ENCODE assay signal across 7 cellular contexts in the genomic region with DNA sequence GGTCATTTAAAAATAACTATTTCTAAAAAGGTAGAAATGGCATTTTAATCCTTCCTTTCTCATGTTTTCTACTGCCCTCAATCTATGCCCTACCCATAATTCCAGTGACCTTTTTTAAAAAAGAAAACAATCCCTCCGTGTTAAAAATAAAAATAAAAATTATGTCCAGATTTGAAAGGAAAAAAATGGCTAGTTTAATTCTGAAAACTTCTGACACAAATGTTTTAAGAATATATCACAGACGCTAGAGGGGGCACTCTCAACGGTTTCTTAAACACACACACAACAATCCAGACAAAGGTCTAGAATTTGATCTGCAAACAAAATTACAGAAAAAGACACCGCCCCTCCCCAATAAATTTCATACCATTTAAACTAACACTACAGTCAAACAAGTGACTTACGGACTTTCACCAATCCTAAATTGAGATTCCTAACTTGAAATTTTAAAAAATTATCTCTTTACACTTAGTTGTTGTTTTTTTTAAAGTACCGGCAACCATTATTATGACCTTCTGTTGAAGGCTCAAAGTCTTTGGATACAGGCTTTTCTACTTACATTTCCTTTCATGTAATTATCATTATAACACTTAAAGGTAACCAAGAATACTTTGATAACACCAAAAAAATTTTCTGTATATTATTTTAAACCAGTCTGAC. TPM values are rescaled to one million over a fixed set of nuclear protein-coding genes. Genes with fewer than 3 reads are reported as not detected.
DNase-seq lines count a peak whose midpoint lies in the region; TF ChIP-seq lines count a peak whose summit lies in the region.

No MANE protein-coding gene starts in this region.

- H3K9me3 ChIP-seq in fibroblast of lung (ENCODE audit: control insufficient read depth, insufficient read depth, low read depth, low read length) = no peaks in the 10 kb centered on the region

- H3K4me1 ChIP-seq in fibroblast of lung (ENCODE audit: control insufficient read depth, extremely low read depth, insufficient read depth, low read length) = peaks cover 9% of the 10 kb centered on the region

- peaks cover 27% of the 10 kb centered on the region for H3K36me3 Mint-ChIP-seq in activated T-helper 2 cell treated with anti-CD3 and anti-CD28 coated beads, Interferon-gamma antibody, Interleukin-2, Interleukin-4, amounts not matched to agents 10 μg/mL and 5 μg/mL and 100 μg/mL, durations not matched to agents 14 hours and 24 hours and 36 hours (ENCODE audit: low read depth)

- DNase-seq in DMS53 (lab: John Stamatoyannopoulos, UW) = peak; percentile 70
- peak; percentile 18 for DNase-seq in HS-5 (ENCODE audit: low read depth)
- DNase-seq in SK-MEL-5 (ENCODE audit: low read depth, low spot score) = peak; percentile 67
- DNase-seq in fibroblast of lung (ENCODE audit: low read depth in 2 of 2) = peak; percentile 54 to 75
- DNase-seq in pons (ENCODE audit: low spot score) = peak; percentile 34
- DNase-seq in NK-92 treated with Interleukin-12 subunit alpha and Interleukin-12 subunit beta, amount 100 ng/mL, for 24 hours (lab: John Stamatoyannopoulos, UW) = no peak
- DNase-seq in activated T-helper 2 cell treated with anti-CD3 and anti-CD28 coated beads, Interferon-gamma antibody, Interleukin-2, Interleukin-4, amounts not matched to agents 10 μg/mL and 5 μg/mL and 100 μg/mL, durations not matched to agents 14 hours and 24 hours and 36 hours (ENCODE audit: low spot score) = no peak

- H3K9me3 Mint-ChIP-seq in activated T-helper 2 cell treated with anti-CD3 and anti-CD28 coated beads, Interferon-gamma antibody, Interleukin-2, Interleukin-4, amounts not matched to agents 10 μg/mL and 5 μg/mL and 100 μg/mL, durations not matched to agents 14 hours and 24 hours and 36 hours = peaks cover 4% of the 10 kb centered on the region

- H3K9ac ChIP-seq in fibroblast of lung (ENCODE audit: insufficient read depth, low read length) = no peak overlapping the region

- no peak overlapping the region for H3K4me3 Mint-ChIP-seq in activated T-helper 2 cell treated with anti-CD3 and anti-CD28 coated beads, Interferon-gamma antibody, Interleukin-2, Interleukin-4, amounts not matched to agents 10 μg/mL and 5 μg/mL and 100 μg/mL, durations not matched to agents 14 hours and 24 hours and 36 hours (ENCODE audit: low read depth)

- in situ Hi-C loops in SK-MEL-5 (cut with HindIII; ENCODE audit: low pct_unique_long_range_greater_than_20kb, low sequenced_read_pairs) = no loop called here

- no peaks in the 10 kb centered on the region for H3K27me3 Mint-ChIP-seq in activated T-helper 2 cell treated with anti-CD3 and anti-CD28 coated beads, Interferon-gamma antibody, Interleukin-2, Interleukin-4, amounts not matched to agents 10 μg/mL and 5 μg/mL and 100 μg/mL, durations not matched to agents 14 hours and 24 hours and 36 hours (ENCODE audit: low read depth)

- no peaks in the 10 kb centered on the region for H3K27me3 ChIP-seq in fibroblast of lung (ENCODE audit: control insufficient read depth, insufficient read depth, low read length)

- TF ChIP-seq CTCF in fibroblast of lung (conservative IDR thresholded peaks at IDR 0.05 in 1 of 2, IDR thresholded peaks at IDR 0.05 in 1 of 2; ENCODE audit: low read depth in 1 of 2, low read length in 2 of 2) = peak; percentile 44 to 54

- no peak overlapping the region for H3K4me3 ChIP-seq in fibroblast of lung (replicated peaks in 1 of 4; ENCODE audit: control extremely low read depth in 1 of 4, insufficient read depth in 1 of 4, low read depth in 3 of 4, low read length in 4 of 4)

- H3K4me2 ChIP-seq in fibroblast of lung (ENCODE audit: extremely low read depth, insufficient read depth, low read length) = no peak overlapping the region

- intact Hi-C loops in activated T-helper 2 cell treated with anti-CD3 and anti-CD28 coated beads, Interferon-gamma antibody, Interleukin-2, Interleukin-4, amounts not matched to agents 10 μg/mL and 5 μg/mL and 100 μg/mL, durations not matched to agents 14 hours and 24 hours and 36 hours (cut with micrococcal nuclease) = loop anchor here (1.0 kb wide), 2 partner anchors 98 to 129 kb away; no protein-coding TSS in a partner anchor

- no peak overlapping the region for H2AFZ ChIP-seq in fibroblast of lung (ENCODE audit: low read length)

- H3K4me1 Mint-ChIP-seq in activated T-helper 2 cell treated with anti-CD3 and anti-CD28 coated beads, Interferon-gamma antibody, Interleukin-2, Interleukin-4, amounts not matched to agents 10 μg/mL and 5 μg/mL and 100 μg/mL, durations not matched to agents 14 hours and 24 hours and 36 hours (ENCODE audit: low read depth) = peaks cover 27% of the 10 kb centered on the region

- H4K20me1 ChIP-seq in fibroblast of lung (ENCODE audit: control insufficient read depth, extremely low read depth, insufficient read depth, low read length) = peaks cover 2% of the 10 kb centered on the region

- H3K27ac ChIP-seq in fibroblast of lung (ENCODE audit: insufficient read depth, low read length) = no peak overlapping the region

- H3K79me2 ChIP-seq in fibroblast of lung (ENCODE audit: control insufficient read depth, insufficient read depth, low read length) = peaks cover 27% of the 10 kb centered on the region

- H3K36me3 ChIP-seq in fibroblast of lung (ENCODE audit: control insufficient read depth, insufficient read depth, low read length) = no peaks in the 10 kb centered on the region

- H3K27ac Mint-ChIP-seq in activated T-helper 2 cell treated with anti-CD3 and anti-CD28 coated beads, Interferon-gamma antibody, Interleukin-2, Interleukin-4, amounts not matched to agents 10 μg/mL and 5 μg/mL and 100 μg/mL, durations not matched to agents 14 hours and 24 hours and 36 hours = no peak overlapping the region

RNA-seq across cellular contexts. Expression of gene CLINT1, which starts 38.2 kb away (rescaled TPM):
- 48.3 and 49.3 TPM in 2 replicates for total RNA-seq in SK-MEL-5 (2014; rRNA removed; shearing (Covaris generic))
- 36.8 and 37.9 TPM in 2 replicates for polyA plus RNA-seq in SK-MEL-5 (2015; cell fraction: cytosol; rRNA removed)
- 99.5 and 105 TPM in 2 replicates for polyA plus RNA-seq in SK-MEL-5 (2015; cell fraction: nucleus; rRNA removed)
- 65.2 and 82.4 TPM in 2 replicates for total RNA-seq in fibroblast of lung
- polyA plus RNA-seq in fibroblast of lung = 95.7 and 99.0 TPM in 2 replicates
- 50.8 and 51.3 TPM in 2 replicates for polyA plus RNA-seq in fibroblast of lung (2012)
- 235 and 332 TPM in 2 replicates for polyA minus RNA-seq in fibroblast of lung (ENCODE audit: low replicate concordance)
- 95.2 and 100 TPM in 2 replicates for total RNA-seq in activated T-helper 2 cell treated with anti-CD3 and anti-CD28 coated beads, Interferon-gamma antibody, Interleukin-2, Interleukin-4, amounts not matched to agents 10 μg/mL and 5 μg/mL and 100 μg/mL, durations not matched to agents 14 hours and 24 hours and 36 hours

Comparison
In these comparisons a context has a peak if more than half of its experiments do, and no peak if none do; other contexts are left out.
1. DNase-seq: peak in DMS53 (single experiment), HS-5 (single experiment), SK-MEL-5 (single experiment), fibroblast of lung (2 of 2) and pons (single experiment); none in NK-92 treated with Interleukin-12 subunit alpha and Interleukin-12 subunit beta, amount 100 ng/mL, for 24 hours (single experiment) and activated T-helper 2 cell treated with anti-CD3 and anti-CD28 coated beads, Interferon-gamma antibody, Interleukin-2, Interleukin-4, amounts not matched to agents 10 μg/mL and 5 μg/mL and 100 μg/mL, durations not matched to agents 14 hours and 24 hours and 36 hours (single experiment).